In genomic region chr2:172788871-172789270, GRCh38 we compare ENCODE assay signal across 8 cellular contexts. TPM values are rescaled to one million over a fixed set of nuclear protein-coding genes. Genes with fewer than 3 reads are reported as not detected.
"Had no signal": no experiment of that assay in that cellular context is flagged by ENCODE, and none has a peak within 500 bp of the region (broad histone marks: within the 10 kb centered on the region; RNA-seq: fewer than 3 reads in every experiment).

No MANE protein-coding gene starts in this region.

- DNase-seq: GM23248, GOT3, H7, HFFc6, IMR-90 had no signal

- H3K9me3 Mint-ChIP-seq: HFFc6 had no signal

- H3K27ac Mint-ChIP-seq: HFFc6 had no signal

- ATAC-seq: HCT116, K562 had no signal

- H3K4me3 Mint-ChIP-seq: HFFc6 had no signal

RNA-seq across cellular contexts. Expression of gene RAPGEF4, which starts 53.2 kb away (rescaled TPM):
- total RNA-seq: HT-29 had no signal
- polyA plus RNA-seq: GM23248 had no signal
